In the genomic region with DNA sequence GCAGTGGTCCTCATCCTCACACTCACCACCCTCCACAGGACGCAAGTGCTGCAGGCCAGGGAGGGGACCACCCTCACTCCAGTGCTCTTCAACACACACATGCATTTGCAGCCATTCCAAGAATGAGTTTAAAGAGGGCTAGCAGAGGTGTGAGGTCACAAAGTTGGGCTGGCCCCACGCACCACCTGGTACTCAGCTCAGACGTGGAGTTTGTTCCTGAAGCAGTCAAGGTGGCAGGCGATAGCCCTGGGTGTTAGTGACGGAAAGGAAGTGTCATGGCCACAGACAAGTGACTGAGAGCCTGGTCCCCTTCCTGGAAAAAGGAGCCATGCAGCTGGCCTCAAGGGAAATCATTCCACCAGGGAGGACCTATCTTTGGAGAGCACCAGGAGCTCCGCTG, we compare ENCODE assay signal across 20 cellular contexts.
A peak's percentile ranks its signal among the peaks of the same experiment; 100 is the strongest.
DNase-seq lines count a peak whose midpoint lies in the region; ATAC-seq, FAIRE-seq and TF ChIP-seq lines count a peak whose summit lies in the region.
"Had no signal": no experiment of that assay in that cellular context is flagged by ENCODE, and none has a peak within 500 bp of the region (broad histone marks: within the 10 kb centered on the region; RNA-seq: fewer than 3 reads in every experiment).

No MANE protein-coding gene starts in this region.

- POLR2A ChIA-PET in HepG2 (lab: Yijun Ruan, JAX), result no interaction called here

- TF ChIP-seq CTCF in HepG2 (CRISPR knock-in tag; IDR thresholded peaks at IDR 0.05) (no peak), right lobe of liver (IDR thresholded peaks at IDR 0.05) (no peak), endodermal cell (conservative IDR thresholded peaks at IDR 0.05) (no peak), spleen (IDR thresholded peaks at IDR 0.05 in 8 of 11, conservative IDR thresholded peaks at IDR 0.05 in 3 of 11) (no peak)

- H3K79me2 ChIP-seq in HepG2 (ENCODE audit: insufficient read depth, low read length), result no peaks in the 10 kb centered on the region

- H3K4me1 ChIP-seq in HepG2 (ENCODE audit: insufficient read depth, low read length) (no peaks in the 10 kb centered on the region), right lobe of liver (no peaks in the 10 kb centered on the region), endodermal cell (ENCODE audit: control insufficient read depth, insufficient read depth, low read length) (peaks cover 13% of the 10 kb centered on the region), spleen (peaks cover 0 to 27% (median 2%) of the 10 kb centered on the region in 6 donors)
- H3K4me1 ChIP-seq: HAP-1 had no signal

- H3K27ac ChIP-seq in HepG2 (ENCODE audit: extremely low read length, insufficient read depth, low read length) (no peak overlapping the region), right lobe of liver (no peak overlapping the region), endodermal cell (ENCODE audit: low read depth, low read length) (no peak overlapping the region), spleen (no peak overlapping the region), substantia nigra (ENCODE audit: low read depth, low read length, poor library complexity, severe bottlenecking) (no peak overlapping the region)

- no peak overlapping the region for H3K4me2 ChIP-seq in HepG2 (ENCODE audit: low read depth, low read length)

- no peak for FAIRE-seq in HepG2 (lab: Jason Lieb, UNC)
- FAIRE-seq in urothelium cell line (lab: Jason Lieb, UNC), result peak; percentile 75
- FAIRE-seq: D721Med, G401.6, GM12892 had no signal

- intact Hi-C loops in HepG2 (cut with micrococcal nuclease; ENCODE audit: unreplicated experiment) (no loop called here), right lobe of liver (cut with DNase I) (no loop called here), spleen (cut with DNase I; ENCODE audit: low total_unique reads) (no loop called here)

- no peak for TF ChIP-seq POLR2A in HepG2 (IDR thresholded peaks at IDR 0.05; ENCODE audit: insufficient read depth in 1 of 2, low read depth in 2 of 2, low read length in 2 of 2)
- no peak for TF ChIP-seq POLR2A in right lobe of liver (IDR thresholded peaks at IDR 0.05)
- no peak for TF ChIP-seq POLR2A in spleen (IDR thresholded peaks at IDR 0.05)

- no peak overlapping the region for H3K27ac Mint-ChIP-seq in endodermal cell
- H3K27ac Mint-ChIP-seq: CD4-positive, alpha-beta memory T cell had no signal

- no peak overlapping the region for H3K4me3 Mint-ChIP-seq in endodermal cell
- H3K4me3 Mint-ChIP-seq: CD4-positive, alpha-beta memory T cell had no signal

- H3K27me3 ChIP-seq in HepG2 (ENCODE audit: control insufficient read depth in 1 of 2, insufficient read depth in 2 of 2, low read length in 2 of 2) (no peaks in the 10 kb centered on the region), right lobe of liver (no peaks in the 10 kb centered on the region), endodermal cell (ENCODE audit: control insufficient read depth, insufficient read depth, low read length, poor library complexity, severe bottlenecking) (no peaks in the 10 kb centered on the region), spleen (replicated peaks in 1 of 7) (no peaks in the 10 kb centered on the region)

- WGBS in HepG2 (ENCODE audit: low lambda C conversion rate), result 99% methylated on average over 6 of the region's 6 CpGs
- WGBS in right lobe of liver (ENCODE audit: insufficient coverage, low coverage, low lambda C conversion rate, missing lambda C conversion rate), result 69% methylated on average over 4 of the region's 6 CpGs
- WGBS in endodermal cell (ENCODE audit: insufficient coverage in 1 of 2, insufficient read length in 1 of 2), 2 experiments, result 96 to 100% methylated on average over 4 to 6 of the region's 6 CpGs
- 75 to 87% (median 80%) methylated on average over 5 to 6 of the region's 6 CpGs for WGBS in spleen, 5 donors

- CTCF ChIA-PET in HepG2 (lab: Yijun Ruan, JAX; ENCODE audit: low intra/inter-chr PET ratio, low total read pairs), result no interaction called here

- peaks cover 50% of the 10 kb centered on the region; the same call in 1 of the 2 replicates for H4K20me1 ChIP-seq in HepG2 (ENCODE audit: insufficient read depth, low read length)

- H3K4me1 Mint-ChIP-seq in endodermal cell, result peaks cover 14% of the 10 kb centered on the region
- H3K4me1 Mint-ChIP-seq: CD4-positive, alpha-beta memory T cell had no signal

- TF ChIP-seq RAD21 in HepG2 (CRISPR knock-in tag; IDR thresholded peaks at IDR 0.05), result no peak

- H3K9me3 ChIP-seq in HepG2 (ENCODE audit: low read length), result no peaks in the 10 kb centered on the region
- H3K9me3 ChIP-seq in right lobe of liver, result no peaks in the 10 kb centered on the region
- no peaks in the 10 kb centered on the region for H3K9me3 ChIP-seq in endodermal cell (ENCODE audit: control insufficient read depth, low read length)
- no peaks in the 10 kb centered on the region for H3K9me3 ChIP-seq in spleen
- H3K9me3 ChIP-seq: HAP-1 had no signal

- no peak overlapping the region for H2AFZ ChIP-seq in HepG2 (ENCODE audit: low read length)

- ATAC-seq in HepG2 (no peak), right lobe of liver (no peak), GM21576 (IDR thresholded peaks at IDR 0.05; ENCODE audit: unreplicated experiment) (no peak), GM19351 (IDR thresholded peaks at IDR 0.05; ENCODE audit: unreplicated experiment) (no peak)

- no peaks in the 10 kb centered on the region for H3K9me3 Mint-ChIP-seq in endodermal cell

- BruUV-seq in HepG2 (replicated peaks; lab: Mats Ljungman, UMichigan), result no TSS peak

- H3K36me3 ChIP-seq in HepG2 (replicated peaks in 1 of 2; ENCODE audit: control insufficient read depth in 1 of 2, insufficient read depth in 2 of 2, low read length in 2 of 2), result peaks cover 45 to 90% of the 10 kb centered on the region in 2 experiments
- peaks cover 0 to 32% (median 9%) of the 10 kb centered on the region in 4 donors for H3K36me3 ChIP-seq in right lobe of liver
- H3K36me3 ChIP-seq in endodermal cell (ENCODE audit: control insufficient read depth, insufficient read depth, low read length), result peaks cover 14% of the 10 kb centered on the region
- H3K36me3 ChIP-seq in spleen, result peaks cover 0 to 83% (median 29%) of the 10 kb centered on the region in 6 donors

- no peak overlapping the region for H3K9ac ChIP-seq in HepG2 (ENCODE audit: insufficient read depth, low read depth, low read length)
- no peak overlapping the region for H3K9ac ChIP-seq in endodermal cell (ENCODE audit: extremely low read depth, low read length, poor library complexity, severe bottlenecking)

- H3K27me3 Mint-ChIP-seq in endodermal cell (ENCODE audit: insufficient read depth), result no peaks in the 10 kb centered on the region
- H3K27me3 Mint-ChIP-seq: CD4-positive, alpha-beta memory T cell had no signal

- DNase-seq in HepG2 (ENCODE audit: low spot score) (no peak), right lobe of liver (no peak), endodermal cell (peak; percentile 21), spleen (peak; percentile 37), urothelium cell line (ENCODE audit: low spot score) (no peak), substantia nigra (lab: John Stamatoyannopoulos, UW) (no peak)
- DNase-seq: 8988T; AML-193; C1 segment of cervical spinal cord; CD4-positive, alpha-beta memory T cell; DMS153; DMS79 treated with DMSO at 0.1 percent for 48 hours; EL; GOT3 had no signal

- no peak overlapping the region for H3K4me3 ChIP-seq in HepG2 (replicated peaks in 1 of 3; ENCODE audit: insufficient read depth in 1 of 3, low read depth in 2 of 3, low read length in 3 of 3)
- H3K4me3 ChIP-seq in right lobe of liver, result no peak overlapping the region
- no peak overlapping the region for H3K4me3 ChIP-seq in endodermal cell (ENCODE audit: low read length)
- no peak overlapping the region for H3K4me3 ChIP-seq in spleen
- H3K4me3 ChIP-seq: HAP-1 had no signal

- TF ChIP-seq EP300 in HepG2 (IDR thresholded peaks at IDR 0.05; ENCODE audit: low read depth in 2 of 2, low read length in 2 of 2) (no peak), HepG2 (CRISPR knock-in tag; IDR thresholded peaks at IDR 0.05; ENCODE audit: borderline replicate concordance) (no peak)

- in situ Hi-C loops in HepG2 (cut with HindIII; ENCODE audit: extremely low pct_ligation_motif_present, low pct_unique_long_range_greater_than_20kb), result no loop called here

- peaks cover 10% of the 10 kb centered on the region for H3K36me3 Mint-ChIP-seq in endodermal cell (ENCODE audit: low read depth)
- H3K36me3 Mint-ChIP-seq: CD4-positive, alpha-beta memory T cell had no signal

TF ChIP-seq in HepG2, 621 proteins besides CTCF, POLR2A, EP300 and RAD21:
- TF ChIP-seq RBM22 (optimal IDR thresholded peaks at IDR 0.05; ENCODE audit: low read length), result peak; percentile 74
- TF ChIP-seq NFIC (IDR thresholded peaks at IDR 0.05; ENCODE audit: low read length), result no peak
TF ChIP-seq in HepG2: peak in this region for 1.

Comparison
In these comparisons a context has a peak if more than half of its experiments do, and no peak if none do; other contexts are left out.
1. DNase-seq: peak in endodermal cell (single experiment) and spleen (single experiment); none in HepG2 (single experiment), right lobe of liver (0 of 3), urothelium cell line (single experiment) and substantia nigra (0 of 49).